1 cellular context compared by ENCODE assay signal in the genomic region with DNA sequence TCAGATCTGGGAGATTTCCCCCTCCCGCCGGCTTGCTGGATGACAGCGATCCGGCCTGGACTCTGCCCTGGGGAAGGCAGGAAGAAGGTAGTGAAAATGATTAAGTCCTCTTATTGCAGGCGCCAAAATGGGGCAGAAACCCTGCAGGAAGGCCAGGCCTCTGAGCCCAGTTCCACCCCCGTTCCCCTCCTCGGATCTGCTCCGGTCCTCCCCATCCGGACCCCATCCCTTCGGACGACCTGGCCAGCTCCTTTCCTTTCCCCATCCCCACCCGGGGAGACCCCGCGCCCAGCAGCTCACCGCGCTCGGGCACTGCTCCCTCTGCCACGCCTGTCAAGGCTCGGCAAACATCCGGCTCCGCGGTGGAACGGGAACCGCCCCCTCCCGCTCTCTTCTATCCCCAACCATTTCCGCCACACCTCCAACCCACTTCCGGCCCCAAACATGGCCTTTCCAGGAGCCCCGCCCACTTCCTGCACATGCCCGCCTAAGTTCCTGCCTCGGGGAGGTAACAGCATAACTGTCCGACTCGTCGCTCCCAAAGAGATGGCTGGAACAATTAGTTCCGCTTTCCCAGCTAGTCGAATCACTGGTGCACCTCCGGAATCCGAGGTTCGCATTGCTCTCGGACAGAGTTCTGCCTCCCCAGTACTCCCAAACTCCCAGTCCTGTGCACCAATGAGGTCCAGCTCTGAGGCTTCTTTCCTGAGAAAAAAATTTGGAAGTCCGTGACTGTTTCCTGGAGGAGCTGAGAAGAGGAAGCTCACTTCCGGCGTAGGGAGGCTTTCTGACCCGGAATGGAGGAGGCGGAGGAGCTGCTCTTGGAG.
TF ChIP-seq lines count a peak whose summit lies in the region.

ARHGAP1 (minus strand) TSS at position 369 of the 827 bp plus-strand sequence. CDS start 4,512 bp downstream, outside the sequence.
ZNF408 (plus strand) TSS at position 781 of the 827 bp plus-strand sequence; CDS start at position 798, 17 bp downstream.

TF ChIP-seq in HCT116, 20 proteins besides CTCF, POLR2A, EP300 and RAD21 (continued from another document):
- TF ChIP-seq YY1 (IDR thresholded peaks at IDR 0.05; ENCODE audit: extremely low read depth, insufficient replicate concordance, low read depth, low read length): no peak
- TF ChIP-seq, protein P1, sequence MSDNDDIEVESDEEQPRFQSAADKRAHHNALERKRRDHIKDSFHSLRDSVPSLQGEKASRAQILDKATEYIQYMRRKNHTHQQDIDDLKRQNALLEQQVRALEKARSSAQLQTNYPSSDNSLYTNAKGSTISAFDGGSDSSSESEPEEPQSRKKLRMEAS (IDR thresholded peaks at IDR 0.05): peak; percentile 86
- TF ChIP-seq CEBPB (IDR thresholded peaks at IDR 0.05; ENCODE audit: low read depth): no peak
- peak; percentile 48; the same call in 1 of the 2 replicates for TF ChIP-seq ZFX (IDR thresholded peaks at IDR 0.05)
- no peak for TF ChIP-seq EZH2phosphoT487 (IDR thresholded peaks at IDR 0.05; ENCODE audit: borderline replicate concordance)
- peak; percentile 16 for TF ChIP-seq TCF7L2 (IDR thresholded peaks at IDR 0.05; ENCODE audit: borderline replicate concordance, extremely low read depth, insufficient read depth, insufficient read length)
- TF ChIP-seq, protein P2, sequence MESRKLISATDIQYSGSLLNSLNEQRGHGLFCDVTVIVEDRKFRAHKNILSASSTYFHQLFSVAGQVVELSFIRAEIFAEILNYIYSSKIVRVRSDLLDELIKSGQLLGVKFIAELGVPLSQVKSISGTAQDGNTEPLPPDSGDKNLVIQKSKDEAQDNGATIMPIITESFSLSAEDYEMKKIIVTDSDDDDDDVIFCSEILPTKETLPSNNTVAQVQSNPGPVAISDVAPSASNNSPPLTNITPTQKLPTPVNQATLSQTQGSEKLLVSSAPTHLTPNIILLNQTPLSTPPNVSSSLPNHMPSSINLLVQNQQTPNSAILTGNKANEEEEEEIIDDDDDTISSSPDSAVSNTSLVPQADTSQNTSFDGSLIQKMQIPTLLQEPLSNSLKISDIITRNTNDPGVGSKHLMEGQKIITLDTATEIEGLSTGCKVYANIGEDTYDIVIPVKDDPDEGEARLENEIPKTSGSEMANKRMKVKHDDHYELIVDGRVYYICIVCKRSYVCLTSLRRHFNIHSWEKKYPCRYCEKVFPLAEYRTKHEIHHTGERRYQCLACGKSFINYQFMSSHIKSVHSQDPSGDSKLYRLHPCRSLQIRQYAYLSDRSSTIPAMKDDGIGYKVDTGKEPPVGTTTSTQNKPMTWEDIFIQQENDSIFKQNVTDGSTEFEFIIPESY (IDR thresholded peaks at IDR 0.05; ENCODE audit: extremely low read depth, insufficient replicate concordance, low read length): no peak
- TF ChIP-seq EGR1 (IDR thresholded peaks at IDR 0.05; ENCODE audit: low read depth): peak; percentile 75
- TF ChIP-seq EZH2 (IDR thresholded peaks at IDR 0.05): no peak
- TF ChIP-seq ZNF274 (IDR thresholded peaks at IDR 0.05; ENCODE audit: low read depth, low read length): no peak
